ENCODE assay signal across 2 cellular contexts in genomic region chr3:14319654-14320182, GRCh38.
TF ChIP-seq lines count a peak whose summit lies in the region.

No MANE protein-coding gene starts in this region.

TF ChIP-seq in GM12878, 131 proteins besides CTCF, POLR2A, EP300 and RAD21 (continued from another document and continues in another):
- TF ChIP-seq, protein P1, sequence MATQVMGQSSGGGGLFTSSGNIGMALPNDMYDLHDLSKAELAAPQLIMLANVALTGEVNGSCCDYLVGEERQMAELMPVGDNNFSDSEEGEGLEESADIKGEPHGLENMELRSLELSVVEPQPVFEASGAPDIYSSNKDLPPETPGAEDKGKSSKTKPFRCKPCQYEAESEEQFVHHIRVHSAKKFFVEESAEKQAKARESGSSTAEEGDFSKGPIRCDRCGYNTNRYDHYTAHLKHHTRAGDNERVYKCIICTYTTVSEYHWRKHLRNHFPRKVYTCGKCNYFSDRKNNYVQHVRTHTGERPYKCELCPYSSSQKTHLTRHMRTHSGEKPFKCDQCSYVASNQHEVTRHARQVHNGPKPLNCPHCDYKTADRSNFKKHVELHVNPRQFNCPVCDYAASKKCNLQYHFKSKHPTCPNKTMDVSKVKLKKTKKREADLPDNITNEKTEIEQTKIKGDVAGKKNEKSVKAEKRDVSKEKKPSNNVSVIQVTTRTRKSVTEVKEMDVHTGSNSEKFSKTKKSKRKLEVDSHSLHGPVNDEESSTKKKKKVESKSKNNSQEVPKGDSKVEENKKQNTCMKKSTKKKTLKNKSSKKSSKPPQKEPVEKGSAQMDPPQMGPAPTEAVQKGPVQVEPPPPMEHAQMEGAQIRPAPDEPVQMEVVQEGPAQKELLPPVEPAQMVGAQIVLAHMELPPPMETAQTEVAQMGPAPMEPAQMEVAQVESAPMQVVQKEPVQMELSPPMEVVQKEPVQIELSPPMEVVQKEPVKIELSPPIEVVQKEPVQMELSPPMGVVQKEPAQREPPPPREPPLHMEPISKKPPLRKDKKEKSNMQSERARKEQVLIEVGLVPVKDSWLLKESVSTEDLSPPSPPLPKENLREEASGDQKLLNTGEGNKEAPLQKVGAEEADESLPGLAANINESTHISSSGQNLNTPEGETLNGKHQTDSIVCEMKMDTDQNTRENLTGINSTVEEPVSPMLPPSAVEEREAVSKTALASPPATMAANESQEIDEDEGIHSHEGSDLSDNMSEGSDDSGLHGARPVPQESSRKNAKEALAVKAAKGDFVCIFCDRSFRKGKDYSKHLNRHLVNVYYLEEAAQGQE (IDR thresholded peaks at IDR 0.05; ENCODE audit: low read depth, low read length), result no peak
- TF ChIP-seq USF1 (IDR thresholded peaks at IDR 0.05; ENCODE audit: borderline replicate concordance, extremely low read length, insufficient read depth, low read depth, low read length) (peak; percentile 75), GABPA (IDR thresholded peaks at IDR 0.05; ENCODE audit: low read depth) (peak; percentile 77), CREB1 (IDR thresholded peaks at IDR 0.05; ENCODE audit: low read depth) (peak; percentile 84), CREM (IDR thresholded peaks at IDR 0.05; ENCODE audit: low read depth) (peak; percentile 60), YY1 (IDR thresholded peaks at IDR 0.05; ENCODE audit: low read depth, low read length) (0 out of 2 replicates have a peak, but pooled peaks have one; percentile 21), HCFC1 (IDR thresholded peaks at IDR 0.05; ENCODE audit: low read length) (peak; percentile 82)
- TF ChIP-seq, protein P2, sequence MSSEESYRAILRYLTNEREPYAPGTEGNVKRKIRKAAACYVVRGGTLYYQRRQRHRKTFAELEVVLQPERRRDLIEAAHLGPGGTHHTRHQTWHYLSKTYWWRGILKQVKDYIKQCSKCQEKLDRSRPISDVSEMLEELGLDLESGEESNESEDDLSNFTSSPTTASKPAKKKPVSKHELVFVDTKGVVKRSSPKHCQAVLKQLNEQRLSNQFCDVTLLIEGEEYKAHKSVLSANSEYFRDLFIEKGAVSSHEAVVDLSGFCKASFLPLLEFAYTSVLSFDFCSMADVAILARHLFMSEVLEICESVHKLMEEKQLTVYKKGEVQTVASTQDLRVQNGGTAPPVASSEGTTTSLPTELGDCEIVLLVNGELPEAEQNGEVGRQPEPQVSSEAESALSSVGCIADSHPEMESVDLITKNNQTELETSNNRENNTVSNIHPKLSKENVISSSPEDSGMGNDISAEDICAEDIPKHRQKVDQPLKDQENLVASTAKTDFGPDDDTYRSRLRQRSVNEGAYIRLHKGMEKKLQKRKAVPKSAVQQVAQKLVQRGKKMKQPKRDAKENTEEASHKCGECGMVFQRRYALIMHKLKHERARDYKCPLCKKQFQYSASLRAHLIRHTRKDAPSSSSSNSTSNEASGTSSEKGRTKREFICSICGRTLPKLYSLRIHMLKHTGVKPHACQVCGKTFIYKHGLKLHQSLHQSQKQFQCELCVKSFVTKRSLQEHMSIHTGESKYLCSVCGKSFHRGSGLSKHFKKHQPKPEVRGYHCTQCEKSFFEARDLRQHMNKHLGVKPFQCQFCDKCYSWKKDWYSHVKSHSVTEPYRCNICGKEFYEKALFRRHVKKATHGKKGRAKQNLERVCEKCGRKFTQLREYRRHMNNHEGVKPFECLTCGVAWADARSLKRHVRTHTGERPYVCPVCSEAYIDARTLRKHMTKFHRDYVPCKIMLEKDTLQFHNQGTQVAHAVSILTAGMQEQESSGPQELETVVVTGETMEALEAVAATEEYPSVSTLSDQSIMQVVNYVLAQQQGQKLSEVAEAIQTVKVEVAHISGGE (CRISPR knock-in tag; IDR thresholded peaks at IDR 0.05), result no peak
- TF ChIP-seq, protein P3, sequence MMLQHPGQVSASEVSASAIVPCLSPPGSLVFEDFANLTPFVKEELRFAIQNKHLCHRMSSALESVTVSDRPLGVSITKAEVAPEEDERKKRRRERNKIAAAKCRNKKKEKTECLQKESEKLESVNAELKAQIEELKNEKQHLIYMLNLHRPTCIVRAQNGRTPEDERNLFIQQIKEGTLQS (IDR thresholded peaks at IDR 0.05; ENCODE audit: borderline replicate concordance, extremely low read depth, low read depth, low read length), result peak; percentile 52; the same call in 1 of the 2 replicates
- TF ChIP-seq, protein P4, sequence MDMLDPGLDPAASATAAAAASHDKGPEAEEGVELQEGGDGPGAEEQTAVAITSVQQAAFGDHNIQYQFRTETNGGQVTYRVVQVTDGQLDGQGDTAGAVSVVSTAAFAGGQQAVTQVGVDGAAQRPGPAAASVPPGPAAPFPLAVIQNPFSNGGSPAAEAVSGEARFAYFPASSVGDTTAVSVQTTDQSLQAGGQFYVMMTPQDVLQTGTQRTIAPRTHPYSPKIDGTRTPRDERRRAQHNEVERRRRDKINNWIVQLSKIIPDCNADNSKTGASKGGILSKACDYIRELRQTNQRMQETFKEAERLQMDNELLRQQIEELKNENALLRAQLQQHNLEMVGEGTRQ (IDR thresholded peaks at IDR 0.05; ENCODE audit: borderline replicate concordance, low read depth, low read length), result peak; percentile 49

TF ChIP-seq in HepG2, 621 proteins besides CTCF, POLR2A, EP300 and RAD21 (continued from another document and continues in another):
- TF ChIP-seq, protein P5, sequence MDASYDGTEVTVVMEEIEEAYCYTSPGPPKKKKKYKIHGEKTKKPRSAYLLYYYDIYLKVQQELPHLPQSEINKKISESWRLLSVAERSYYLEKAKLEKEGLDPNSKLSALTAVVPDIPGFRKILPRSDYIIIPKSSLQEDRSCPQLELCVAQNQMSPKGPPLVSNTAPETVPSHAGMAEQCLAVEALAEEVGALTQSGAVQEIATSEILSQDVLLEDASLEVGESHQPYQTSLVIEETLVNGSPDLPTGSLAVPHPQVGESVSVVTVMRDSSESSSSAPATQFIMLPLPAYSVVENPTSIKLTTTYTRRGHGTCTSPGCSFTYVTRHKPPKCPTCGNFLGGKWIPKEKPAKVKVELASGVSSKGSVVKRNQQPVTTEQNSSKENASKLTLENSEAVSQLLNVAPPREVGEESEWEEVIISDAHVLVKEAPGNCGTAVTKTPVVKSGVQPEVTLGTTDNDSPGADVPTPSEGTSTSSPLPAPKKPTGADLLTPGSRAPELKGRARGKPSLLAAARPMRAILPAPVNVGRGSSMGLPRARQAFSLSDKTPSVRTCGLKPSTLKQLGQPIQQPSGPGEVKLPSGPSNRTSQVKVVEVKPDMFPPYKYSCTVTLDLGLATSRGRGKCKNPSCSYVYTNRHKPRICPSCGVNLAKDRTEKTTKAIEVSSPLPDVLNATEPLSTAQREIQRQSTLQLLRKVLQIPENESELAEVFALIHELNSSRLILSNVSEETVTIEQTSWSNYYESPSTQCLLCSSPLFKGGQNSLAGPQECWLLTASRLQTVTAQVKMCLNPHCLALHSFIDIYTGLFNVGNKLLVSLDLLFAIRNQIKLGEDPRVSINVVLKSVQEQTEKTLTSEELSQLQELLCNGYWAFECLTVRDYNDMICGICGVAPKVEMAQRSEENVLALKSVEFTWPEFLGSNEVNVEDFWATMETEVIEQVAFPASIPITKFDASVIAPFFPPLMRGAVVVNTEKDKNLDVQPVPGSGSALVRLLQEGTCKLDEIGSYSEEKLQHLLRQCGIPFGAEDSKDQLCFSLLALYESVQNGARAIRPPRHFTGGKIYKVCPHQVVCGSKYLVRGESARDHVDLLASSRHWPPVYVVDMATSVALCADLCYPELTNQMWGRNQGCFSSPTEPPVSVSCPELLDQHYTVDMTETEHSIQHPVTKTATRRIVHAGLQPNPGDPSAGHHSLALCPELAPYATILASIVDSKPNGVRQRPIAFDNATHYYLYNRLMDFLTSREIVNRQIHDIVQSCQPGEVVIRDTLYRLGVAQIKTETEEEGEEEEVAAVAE (CRISPR knock-in tag; IDR thresholded peaks at IDR 0.05; ENCODE audit: borderline replicate concordance), result peak; percentile 43; the same call in 1 of the 2 replicates
- peak; percentile 53 for TF ChIP-seq GABPA (IDR thresholded peaks at IDR 0.05; ENCODE audit: low read depth, low read length)
- peak; percentile 93 for TF ChIP-seq GABPA (CRISPR knock-in tag; IDR thresholded peaks at IDR 0.05; ENCODE audit: low read depth)
- TF ChIP-seq EHMT2 (IDR thresholded peaks at IDR 0.05; ENCODE audit: borderline replicate concordance, low read depth, low read length), result 0 out of 2 replicates have a peak, but pooled peaks have one; percentile 24
- TF ChIP-seq RAD51 (IDR thresholded peaks at IDR 0.05; ENCODE audit: borderline replicate concordance), result 0 out of 2 replicates have a peak, but pooled peaks have one; percentile 13
- no peak for TF ChIP-seq CENPT (CRISPR knock-in tag; IDR thresholded peaks at IDR 0.05; ENCODE audit: low read depth)
- TF ChIP-seq ZNF768 (CRISPR knock-in tag; IDR thresholded peaks at IDR 0.05), result peak; percentile 54; the same call in 1 of the 2 replicates
- TF ChIP-seq BRCA1 (CRISPR knock-in tag; IDR thresholded peaks at IDR 0.05), result 0 out of 2 replicates have a peak, but pooled peaks have one; percentile 55
- no peak for TF ChIP-seq SATB2 (CRISPR knock-in tag; IDR thresholded peaks at IDR 0.05)
- 0 out of 2 replicates have a peak, but pooled peaks have one; percentile 26 for TF ChIP-seq POLR2G (IDR thresholded peaks at IDR 0.05; ENCODE audit: low read depth, low read length)
- peak; percentile 99 for TF ChIP-seq THAP11 (CRISPR knock-in tag; IDR thresholded peaks at IDR 0.05)
- peak; percentile 40; the same call in 1 of the 2 replicates for TF ChIP-seq HNF1B (CRISPR knock-in tag; IDR thresholded peaks at IDR 0.05)
- TF ChIP-seq, protein P4 (IDR thresholded peaks at IDR 0.05; ENCODE audit: low read depth, low read length), result 0 out of 2 replicates have a peak, but pooled peaks have one; percentile 48
- TF ChIP-seq, protein P4 (CRISPR knock-in tag; IDR thresholded peaks at IDR 0.05; ENCODE audit: borderline replicate concordance), result peak; percentile 92; the same call in 1 of the 2 replicates
- TF ChIP-seq FOXJ3 (CRISPR knock-in tag; IDR thresholded peaks at IDR 0.05; ENCODE audit: borderline replicate concordance), result no peak
- peak; percentile 47; the same call in 1 of the 2 replicates for TF ChIP-seq POGZ (CRISPR knock-in tag; IDR thresholded peaks at IDR 0.05)
- TF ChIP-seq KAT8 (CRISPR knock-in tag; IDR thresholded peaks at IDR 0.05), result peak; percentile 43; the same call in 1 of the 2 replicates
- 0 out of 2 replicates have a peak, but pooled peaks have one; percentile 27 for TF ChIP-seq SP4 (CRISPR knock-in tag; IDR thresholded peaks at IDR 0.05)
- no peak for TF ChIP-seq NR2F2 (IDR thresholded peaks at IDR 0.05; ENCODE audit: borderline replicate concordance, low read depth)
- peak; percentile 88 for TF ChIP-seq NFYC (CRISPR knock-in tag; IDR thresholded peaks at IDR 0.05)
- no peak for TF ChIP-seq EZH2 (conservative IDR thresholded peaks at IDR 0.05; ENCODE audit: low read depth, low read length)
- TF ChIP-seq SOX6 (IDR thresholded peaks at IDR 0.05), result no peak
- peak; percentile 38 for TF ChIP-seq SOX6 (CRISPR knock-in tag; IDR thresholded peaks at IDR 0.05)
- 0 out of 2 replicates have a peak, but pooled peaks have one; percentile 19 for TF ChIP-seq FOXO4 (CRISPR knock-in tag; conservative IDR thresholded peaks at IDR 0.05)
- peak; percentile 53 for TF ChIP-seq SUZ12 (IDR thresholded peaks at IDR 0.05; ENCODE audit: low read depth, low read length)
- TF ChIP-seq ZNF574 (CRISPR knock-in tag; IDR thresholded peaks at IDR 0.05), result peak; percentile 55
